9 cellular contexts compared by ENCODE assay signal in the genomic region with DNA sequence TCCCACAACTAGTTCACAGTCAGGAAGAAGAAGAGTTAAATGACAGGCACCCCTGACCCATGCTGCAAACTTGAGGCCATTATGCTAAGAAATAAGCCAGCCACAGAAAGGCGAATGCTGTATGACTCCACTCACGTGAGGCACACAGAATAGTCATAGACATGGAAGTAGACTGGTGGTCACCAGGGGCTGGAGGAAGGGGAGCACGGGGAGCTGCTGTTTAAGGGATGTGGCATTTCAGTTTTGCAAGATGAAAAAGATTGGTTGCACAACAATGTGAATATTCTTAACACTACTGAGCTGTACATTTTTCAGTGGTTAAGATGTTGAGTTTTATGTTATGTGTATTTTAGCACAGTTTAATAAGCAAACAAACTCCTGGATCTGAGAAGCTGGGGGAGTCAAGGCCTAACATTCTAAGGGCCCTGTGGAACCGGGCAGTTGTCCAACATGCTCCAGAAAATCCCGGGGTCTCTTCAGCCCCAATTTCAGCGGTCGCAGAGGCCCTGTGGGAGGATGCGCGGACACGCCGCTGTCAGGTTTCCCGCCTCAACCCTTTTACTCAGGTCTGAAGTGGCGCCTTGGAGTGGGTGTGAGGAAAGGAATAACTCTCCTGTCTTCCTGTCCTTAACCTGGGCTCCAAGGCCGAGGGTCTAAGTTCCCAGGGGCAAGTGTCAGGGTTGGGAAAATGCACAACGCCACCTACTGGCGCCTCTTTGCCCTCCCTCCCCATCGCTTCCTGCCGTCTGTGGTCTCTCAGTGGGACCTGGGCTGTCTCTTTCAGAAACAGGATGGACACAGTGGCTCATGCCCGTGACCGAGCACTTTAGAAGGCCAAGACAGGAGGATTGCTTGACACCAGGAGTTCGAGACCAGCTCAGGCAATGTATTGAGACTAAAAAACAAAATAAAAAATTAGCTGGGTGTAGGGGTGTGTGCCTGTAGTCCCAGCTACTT. TPM values are rescaled to one million over a fixed set of nuclear protein-coding genes. Genes with fewer than 3 reads are reported as not detected.
DNase-seq lines count a peak whose midpoint lies in the region; ATAC-seq and FAIRE-seq lines count a peak whose summit lies in the region.
"Had no signal": no experiment of that assay in that cellular context is flagged by ENCODE, and none has a peak within 500 bp of the region (broad histone marks: within the 10 kb centered on the region; RNA-seq: fewer than 3 reads in every experiment).

No MANE protein-coding gene starts in this region.

- no peak for FAIRE-seq in small intestine (lab: Jason Lieb, UNC)

- no peaks in the 10 kb centered on the region for H3K27me3 ChIP-seq in small intestine (ENCODE audit: control insufficient read depth in 2 of 2, insufficient read depth in 2 of 2, low read length in 2 of 2)

- 66 to 76% (median 73%) methylated on average over 21 of the region's 21 CpGs for WGBS in small intestine, 3 donors

- no peaks in the 10 kb centered on the region for H3K9me3 Mint-ChIP-seq in activated naive CD8-positive, alpha-beta T cell treated with anti-CD3 and anti-CD28 coated beads, Interleukin-2, amount 10 ng/mL, durations not matched to agents 7 days and 5 days

- H3K4me1 Mint-ChIP-seq in activated naive CD8-positive, alpha-beta T cell treated with anti-CD3 and anti-CD28 coated beads, Interleukin-2, amount 10 ng/mL, durations not matched to agents 7 days and 5 days: peaks cover 12% of the 10 kb centered on the region

- H3K36me3 ChIP-seq in small intestine (ENCODE audit: control insufficient read depth in 2 of 2, insufficient read depth in 2 of 2, low read length in 2 of 2): no peaks in the 10 kb centered on the region

- no peaks in the 10 kb centered on the region for H3K36me3 Mint-ChIP-seq in activated naive CD8-positive, alpha-beta T cell treated with anti-CD3 and anti-CD28 coated beads, Interleukin-2, amount 10 ng/mL, durations not matched to agents 7 days and 5 days

- ATAC-seq in activated naive CD8-positive, alpha-beta T cell treated with anti-CD3 and anti-CD28 coated beads, Interleukin-2, amount 10 ng/mL, durations not matched to agents 7 days and 5 days (ENCODE audit: low read depth): peak; percentile 62

- H3K4me3 ChIP-seq in small intestine (ENCODE audit: low read depth in 1 of 2, low read length in 2 of 2): no peak overlapping the region

- H3K27ac Mint-ChIP-seq in activated naive CD8-positive, alpha-beta T cell treated with anti-CD3 and anti-CD28 coated beads, Interleukin-2, amount 10 ng/mL, durations not matched to agents 7 days and 5 days: no peak overlapping the region

- no peaks in the 10 kb centered on the region for H3K9me3 ChIP-seq in small intestine (ENCODE audit: control insufficient read depth, low read depth)

- H3K4me3 Mint-ChIP-seq in activated naive CD8-positive, alpha-beta T cell treated with anti-CD3 and anti-CD28 coated beads, Interleukin-2, amount 10 ng/mL, durations not matched to agents 7 days and 5 days: no peak overlapping the region

- H3K27ac ChIP-seq in small intestine (ENCODE audit: low read depth in 1 of 2, low read length in 1 of 2): no peak overlapping the region

- POLR2A ChIA-PET in activated naive CD8-positive, alpha-beta T cell treated with anti-CD3 and anti-CD28 coated beads, Interleukin-2, amount 10 ng/mL, durations not matched to agents 7 days and 5 days (lab: Charles Lee): no interaction called here

- peaks cover 8% of the 10 kb centered on the region for H3K27me3 Mint-ChIP-seq in activated naive CD8-positive, alpha-beta T cell treated with anti-CD3 and anti-CD28 coated beads, Interleukin-2, amount 10 ng/mL, durations not matched to agents 7 days and 5 days

- H3K4me1 ChIP-seq in small intestine (ENCODE audit: control insufficient read depth in 2 of 2, insufficient read depth in 1 of 2, low read depth in 1 of 2, low read length in 1 of 2): no peaks in the 10 kb centered on the region

- DNase-seq in SIG-M5 treated with dmso at 0.1 percent for 504 hours (lab: John Stamatoyannopoulos, UW; ENCODE audit: unreplicated experiment): peak; percentile 22
- no peak for DNase-seq in SIG-M5 (lab: John Stamatoyannopoulos, UW)
- DNase-seq in NCI-H82 treated with DMSO at 0.1 percent for 48 hours (lab: John Stamatoyannopoulos, UW; ENCODE audit: unreplicated experiment): peak; percentile 29
- peak; percentile 55 for DNase-seq in activated naive CD8-positive, alpha-beta T cell treated with anti-CD3 and anti-CD28 coated beads, Interleukin-2, amount 10 ng/mL, durations not matched to agents 7 days and 5 days
- peak; percentile 18 to 20 for DNase-seq in lung microvascular endothelial cell (ENCODE audit: low read depth in 2 of 2)
- DNase-seq in small intestine: no peak
- DNase-seq in NCI-H2029 treated with DMSO at 0.1 percent for 48 hours (lab: John Stamatoyannopoulos, UW): no peak
- no peak for DNase-seq in HPDE6-E6E7 (ENCODE audit: extremely low spot score)

RNA-seq across cellular contexts. Expression of gene TMEM272, which starts 4.4 kb away (rescaled TPM):
- total RNA-seq in activated naive CD8-positive, alpha-beta T cell treated with anti-CD3 and anti-CD28 coated beads, Interleukin-2, amount 10 ng/mL, durations not matched to agents 7 days and 5 days: 1 to 10 TPM in 1 of 2 experiments, under 1 TPM in 1; 1.00 to 1.9 TPM
- not detected in 2 replicates for total RNA-seq in lung microvascular endothelial cell
- under 1 TPM in 2 of 3 donors, not detected in 1; 0.04 to 0.54 TPM for polyA plus RNA-seq in small intestine
- total RNA-seq: skeletal muscle tissue had no signal

RNA-seq across cellular contexts. Expression of gene CCDC70, which starts 12.3 kb away (rescaled TPM):
- not detected for total RNA-seq in activated naive CD8-positive, alpha-beta T cell treated with anti-CD3 and anti-CD28 coated beads, Interleukin-2, amount 10 ng/mL, durations not matched to agents 7 days and 5 days
- total RNA-seq in lung microvascular endothelial cell: not detected in 2 replicates
- polyA plus RNA-seq in small intestine: not detected
- total RNA-seq: skeletal muscle tissue had no signal

RNA-seq across cellular contexts. Expression of gene DHRS12, which starts 45.5 kb away (rescaled TPM):
- total RNA-seq in activated naive CD8-positive, alpha-beta T cell treated with anti-CD3 and anti-CD28 coated beads, Interleukin-2, amount 10 ng/mL, durations not matched to agents 7 days and 5 days: 10 to 100 TPM; 12.6 to 13.1 TPM
- 5.4 and 9.9 TPM in 2 replicates for total RNA-seq in lung microvascular endothelial cell
- 10 to 100 TPM in 2 of 3 donors, 1 to 10 TPM in 1; 9.3 to 26.4 (median 14.6) TPM for polyA plus RNA-seq in small intestine

Comparison
In these comparisons a context has a peak if more than half of its experiments do, and no peak if none do; other contexts are left out.
1. DNase-seq: peak in SIG-M5 treated with dmso at 0.1 percent for 504 hours (single experiment), NCI-H82 treated with DMSO at 0.1 percent for 48 hours (single experiment), activated naive CD8-positive, alpha-beta T cell treated with anti-CD3 and anti-CD28 coated beads, Interleukin-2, amount 10 ng/mL, durations not matched to agents 7 days and 5 days (single experiment) and lung microvascular endothelial cell (2 of 2); none in SIG-M5 (single experiment), small intestine (single experiment), NCI-H2029 treated with DMSO at 0.1 percent for 48 hours (single experiment) and HPDE6-E6E7 (single experiment).